Comparison of ENCODE assay signal across 1 cellular context in genomic region chr2:11465485-11466306, GRCh38.
TF ChIP-seq lines count a peak whose summit lies in the region.

TSS of gene E2F6 (minus strand) at chr2:11466161. CDS start at chr2:11465879, 282 bp downstream.

TF ChIP-seq in HepG2, 621 proteins besides CTCF, POLR2A, EP300 and RAD21 (continued from another document and continues in another):
- TF ChIP-seq PRDM4 (CRISPR knock-in tag; IDR thresholded peaks at IDR 0.05; ENCODE audit: borderline replicate concordance), result 0 out of 2 replicates have a peak, but pooled peaks have one; percentile 66
- TF ChIP-seq TAF15 (IDR thresholded peaks at IDR 0.05; ENCODE audit: low read depth, low read length, poor library complexity, severe bottlenecking), result peak; percentile 72
- peak; percentile 73 for TF ChIP-seq E2F5 (CRISPR knock-in tag; conservative IDR thresholded peaks at IDR 0.05)
- TF ChIP-seq POLR2G (IDR thresholded peaks at IDR 0.05; ENCODE audit: low read depth, low read length), result peak; percentile 83
- peak; percentile 99; the same call in 1 of the 2 replicates for TF ChIP-seq ZNF224 (CRISPR knock-in tag; IDR thresholded peaks at IDR 0.05)
- peak; percentile 97 for TF ChIP-seq KLF6 (CRISPR knock-in tag; IDR thresholded peaks at IDR 0.05)
- peak; percentile 86 for TF ChIP-seq ZNF710 (CRISPR knock-in tag; IDR thresholded peaks at IDR 0.05; ENCODE audit: borderline replicate concordance)
- TF ChIP-seq TCF12 (IDR thresholded peaks at IDR 0.05), result no peak
- TF ChIP-seq TCF12 (CRISPR knock-in tag; IDR thresholded peaks at IDR 0.05), result peak; percentile 87
- TF ChIP-seq ZNF382 (CRISPR knock-in tag; IDR thresholded peaks at IDR 0.05; ENCODE audit: borderline replicate concordance), result peak; percentile 79; the same call in 1 of the 2 replicates
- TF ChIP-seq FOSL1 (CRISPR knock-in tag; IDR thresholded peaks at IDR 0.05; ENCODE audit: borderline replicate concordance), result peak; percentile 85; the same call in 1 of the 2 replicates
- TF ChIP-seq CCAR2 (optimal IDR thresholded peaks at IDR 0.05; ENCODE audit: low read depth, low read length), result peak; percentile 99
- peak; percentile 96 for TF ChIP-seq ZNF773 (CRISPR knock-in tag; IDR thresholded peaks at IDR 0.05; ENCODE audit: borderline replicate concordance)
- TF ChIP-seq ZBTB20 (CRISPR knock-in tag; IDR thresholded peaks at IDR 0.05; ENCODE audit: borderline replicate concordance, low read depth), result peak; percentile 89; the same call in 1 of the 2 replicates
- TF ChIP-seq ZZZ3 (CRISPR knock-in tag; IDR thresholded peaks at IDR 0.05; ENCODE audit: borderline replicate concordance), result no peak; the same call in 1 of the 2 replicates
- TF ChIP-seq HNF4G (IDR thresholded peaks at IDR 0.05; ENCODE audit: borderline replicate concordance, low read depth, low read length), result peak; percentile 82; the same call in 1 of the 2 replicates
- TF ChIP-seq HNF4G (CRISPR knock-in tag; IDR thresholded peaks at IDR 0.05; ENCODE audit: borderline replicate concordance, low read depth), result peak; percentile 79
- TF ChIP-seq ATF2 (CRISPR knock-in tag; IDR thresholded peaks at IDR 0.05), result peak; percentile 69
- TF ChIP-seq YY1 (IDR thresholded peaks at IDR 0.05; ENCODE audit: insufficient read depth, insufficient replicate concordance, low read depth, low read length), result peak; percentile 94
- TF ChIP-seq ETV5 (CRISPR knock-in tag; IDR thresholded peaks at IDR 0.05; ENCODE audit: borderline replicate concordance), result peak; percentile 64
- TF ChIP-seq SP140L (CRISPR knock-in tag; IDR thresholded peaks at IDR 0.05; ENCODE audit: borderline replicate concordance), result peak; percentile 96
- peak; percentile 42; the same call in 1 of the 2 replicates for TF ChIP-seq CEBPB (IDR thresholded peaks at IDR 0.05; ENCODE audit: borderline replicate concordance, low read depth, low read length)
- TF ChIP-seq HDAC1 (CRISPR knock-in tag; IDR thresholded peaks at IDR 0.05), result peak; percentile 85
- TF ChIP-seq ZFP41 (CRISPR knock-in tag; IDR thresholded peaks at IDR 0.05; ENCODE audit: borderline replicate concordance), result peak; percentile 99
- peak; percentile 80; the same call in 1 of the 2 replicates for TF ChIP-seq PAX8 (CRISPR knock-in tag; IDR thresholded peaks at IDR 0.05; ENCODE audit: borderline replicate concordance)
- peak; percentile 33; the same call in 1 of the 2 replicates for TF ChIP-seq DDIT3 (CRISPR knock-in tag; IDR thresholded peaks at IDR 0.05)
- TF ChIP-seq NCOA5 (CRISPR knock-in tag; IDR thresholded peaks at IDR 0.05), result no peak
- peak; percentile 98; the same call in 1 of the 2 replicates for TF ChIP-seq THAP7 (CRISPR knock-in tag; IDR thresholded peaks at IDR 0.05)
- TF ChIP-seq ZNF850 (CRISPR knock-in tag; conservative IDR thresholded peaks at IDR 0.05), result no peak
- TF ChIP-seq HNRNPK (IDR thresholded peaks at IDR 0.05; ENCODE audit: low read depth, low read length, poor library complexity, severe bottlenecking), result peak; percentile 83
- peak; percentile 97 for TF ChIP-seq ZBTB7A (CRISPR knock-in tag; IDR thresholded peaks at IDR 0.05)
- peak; percentile 91 for TF ChIP-seq ZNF512B (CRISPR knock-in tag; IDR thresholded peaks at IDR 0.05; ENCODE audit: borderline replicate concordance)
- peak; percentile 83 to 97; a peak in 3 of 4 replicates for TF ChIP-seq KLF16 (CRISPR knock-in tag; IDR thresholded peaks at IDR 0.05)
- TF ChIP-seq BORCS8-MEF2B (CRISPR knock-in tag; IDR thresholded peaks at IDR 0.05), result peak; percentile 100
- TF ChIP-seq KDM3A (CRISPR knock-in tag; IDR thresholded peaks at IDR 0.05; ENCODE audit: low read depth), result peak; percentile 95
- peak; percentile 94 for TF ChIP-seq ZNF567 (CRISPR knock-in tag; IDR thresholded peaks at IDR 0.05; ENCODE audit: borderline replicate concordance)
- TF ChIP-seq CBX2 (IDR thresholded peaks at IDR 0.05; ENCODE audit: low read depth, low read length), result no peak
- no peak for TF ChIP-seq CBX2 (CRISPR knock-in tag; IDR thresholded peaks at IDR 0.05; ENCODE audit: low read depth)
- TF ChIP-seq MTA3 (CRISPR knock-in tag; IDR thresholded peaks at IDR 0.05), result no peak
- TF ChIP-seq HMGXB3 (CRISPR knock-in tag; IDR thresholded peaks at IDR 0.05; ENCODE audit: borderline replicate concordance), result peak; percentile 77
- peak; percentile 57; the same call in 1 of the 2 replicates for TF ChIP-seq ZBTB14 (CRISPR knock-in tag; IDR thresholded peaks at IDR 0.05)
- 0 out of 2 replicates have a peak, but pooled peaks have one; percentile 75 for TF ChIP-seq HIC2 (CRISPR knock-in tag; IDR thresholded peaks at IDR 0.05; ENCODE audit: low read depth)
- TF ChIP-seq EHMT2 (IDR thresholded peaks at IDR 0.05; ENCODE audit: borderline replicate concordance, low read depth, low read length), result no peak
